ENCODE assay signal across 8 cellular contexts in genomic region chr15:67520976-67521769, GRCh38. TPM values are rescaled to one million over a fixed set of nuclear protein-coding genes. Genes with fewer than 3 reads are reported as not detected.
DNase-seq lines count a peak whose midpoint lies in the region; ATAC-seq and TF ChIP-seq lines count a peak whose summit lies in the region.

Gene C15orf61 (plus strand): TSS chr15:67521131. CDS start chr15:67521249, 118 bp downstream.

- H3K9me3 ChIP-seq in Karpas-422 (ENCODE audit: low read length) (no peaks in the 10 kb centered on the region), neuronal stem cell (replicated peaks in 1 of 2; ENCODE audit: control insufficient read depth in 2 of 2, insufficient read depth in 1 of 2, low read depth in 1 of 2, low read length in 2 of 2) (no peaks in the 10 kb centered on the region), subcutaneous abdominal adipose tissue (ENCODE audit: control insufficient read depth in 5 of 5, low read length in 5 of 5) (no peaks in the 10 kb centered on the region)

- H3K4me1 Mint-ChIP-seq in GM23338 = peaks cover 20% of the 10 kb centered on the region; the same call in 2 of the 3 replicates

- ATAC-seq in GM23338 = peak; percentile 88

- peak within 1 kb of the TSS; percentile 87 for H3K4me3 Mint-ChIP-seq in GM23338

- H3K4me2 ChIP-seq in GM23338 (peak within 1 kb of the TSS; percentile 91), Karpas-422 (ENCODE audit: low read depth, low read length, poor library complexity, severe bottlenecking) (peak within 1 kb of the TSS; percentile 90), neuronal stem cell (ENCODE audit: insufficient read depth, low read length, poor library complexity, severe bottlenecking) (peak within 1 kb of the TSS; percentile 89)

- DNase-seq in GDM1 (lab: John Stamatoyannopoulos, UW) (peak; percentile 80), GM23338 (ENCODE audit: low spot score) (peak; percentile 84), Karpas-422 (peak; percentile 95), SHP77 (lab: John Stamatoyannopoulos, UW) (peak; percentile 81 to 89), foreskin melanocyte (peak; percentile 62), neuronal stem cell (ENCODE audit: low spot score) (peak; percentile 75)
- DNase-seq in activated gamma-delta T cell treated with anti-CD3 and anti-CD28 coated beads, Interleukin-2, amount 50 U/mL, for 16 hours (ENCODE audit: low read depth) = peak; percentile 69

- H2BK12ac ChIP-seq in neuronal stem cell (ENCODE audit: low read length) = peak within 1 kb of the TSS; percentile 88

- peak within 1 kb of the TSS; percentile 77 for H3K14ac ChIP-seq in neuronal stem cell (ENCODE audit: low read length)

- peak within 1 kb of the TSS; percentile 64 for H4K91ac ChIP-seq in neuronal stem cell (ENCODE audit: low read depth, low read length, poor library complexity)

- H3K9ac ChIP-seq in Karpas-422 (ENCODE audit: low read length) = peak within 1 kb of the TSS; percentile 88
- H3K9ac ChIP-seq in neuronal stem cell (ENCODE audit: low read depth, low read length, poor library complexity) = peak within 1 kb of the TSS; percentile 95
- peak within 1 kb of the TSS; percentile 84 to 95 (median 93) for H3K9ac ChIP-seq in subcutaneous abdominal adipose tissue (ENCODE audit: low read length in 5 of 5)

- no peaks in the 10 kb centered on the region for H3K36me3 Mint-ChIP-seq in GM23338 (ENCODE audit: low read depth)

- H3K27me3 Mint-ChIP-seq in GM23338 (ENCODE audit: insufficient read depth, low read depth, poor library complexity) = peaks cover 9% of the 10 kb centered on the region

- H3K9me2 ChIP-seq in GM23338 (ENCODE audit: insufficient read depth) = no peaks in the 10 kb centered on the region
- H3K9me2 ChIP-seq in Karpas-422 (replicated peaks; ENCODE audit: insufficient read depth, low read length) = no peaks in the 10 kb centered on the region

- peaks cover 22% of the 10 kb centered on the region for H3K4me1 ChIP-seq in GM23338 (ENCODE audit: insufficient read depth)
- peaks cover 30% of the 10 kb centered on the region for H3K4me1 ChIP-seq in Karpas-422 (ENCODE audit: low read length)
- H3K4me1 ChIP-seq in neuronal stem cell (ENCODE audit: control insufficient read depth in 2 of 2, insufficient read depth in 1 of 2, low read depth in 1 of 2, low read length in 2 of 2) = peaks cover 0 to 13% of the 10 kb centered on the region in 2 donors
- H3K4me1 ChIP-seq in subcutaneous abdominal adipose tissue (ENCODE audit: control insufficient read depth in 5 of 5, insufficient read depth in 5 of 5, low read length in 5 of 5) = peaks cover 0 to 36% (median 28%) of the 10 kb centered on the region in 5 donors

- H2AFZ ChIP-seq in GM23338 (peak within 1 kb of the TSS; percentile 99), Karpas-422 (ENCODE audit: low read length) (peak within 1 kb of the TSS; percentile 82), neuronal stem cell (ENCODE audit: low read length) (peak within 1 kb of the TSS; percentile 97)

- peaks cover 6% of the 10 kb centered on the region for H4K20me1 ChIP-seq in GM23338 (replicated peaks; ENCODE audit: insufficient read depth)
- peaks cover 4% of the 10 kb centered on the region; the same call in 1 of the 2 replicates for H4K20me1 ChIP-seq in Karpas-422 (ENCODE audit: insufficient read depth, low read depth, low read length)

- no peak within 1 kb of the TSS for H3K27ac ChIP-seq in GM23338 (ENCODE audit: low read depth)
- peak within 1 kb of the TSS; percentile 60 for H3K27ac ChIP-seq in Karpas-422 (ENCODE audit: low read length)
- peak within 1 kb of the TSS; percentile 61 for H3K27ac ChIP-seq in neuronal stem cell (replicated peaks; ENCODE audit: low read length)
- peak within 1 kb of the TSS; percentile 99 for H3K27ac ChIP-seq in subcutaneous abdominal adipose tissue (ENCODE audit: low read depth, low read length)

- peaks cover 14% of the 10 kb centered on the region; the same call in 1 of the 2 replicates for H3F3A ChIP-seq in GM23338 (replicated peaks; ENCODE audit: low read depth)

- WGBS in neuronal stem cell (ENCODE audit: extremely low coverage in 2 of 2, insufficient read length in 2 of 2, insufficient replicate concordance in 1 of 2), 2 donors = no CpG with 5 or more reads among the region's 97 CpGs

- H3K36me3 ChIP-seq in GM23338 (ENCODE audit: insufficient read depth) = no peaks in the 10 kb centered on the region
- peaks cover under 1% of the 10 kb centered on the region for H3K36me3 ChIP-seq in Karpas-422 (ENCODE audit: insufficient read depth, low read length)
- no peaks in the 10 kb centered on the region for H3K36me3 ChIP-seq in neuronal stem cell (replicated peaks in 1 of 2; ENCODE audit: control insufficient read depth in 2 of 2, insufficient read depth in 2 of 2, low read length in 2 of 2)
- peaks cover 0 to 2% (median 0%) of the 10 kb centered on the region in 5 donors for H3K36me3 ChIP-seq in subcutaneous abdominal adipose tissue (ENCODE audit: control insufficient read depth in 5 of 5, insufficient read depth in 5 of 5, low read length in 5 of 5)

- H3K4me3 ChIP-seq in GM23338 = peak within 1 kb of the TSS; percentile 76
- H3K4me3 ChIP-seq in Karpas-422 (ENCODE audit: low read length) = peak within 1 kb of the TSS; percentile 78
- peak within 1 kb of the TSS; percentile 82 for H3K4me3 ChIP-seq in neuronal stem cell (ENCODE audit: low read length in 2 of 2)
- peak within 1 kb of the TSS; percentile 83 to 98 (median 92) for H3K4me3 ChIP-seq in subcutaneous abdominal adipose tissue (ENCODE audit: low read depth in 1 of 5, low read length in 5 of 5)

- peaks cover 8% of the 10 kb centered on the region for H3K79me2 ChIP-seq in GM23338 (replicated peaks; ENCODE audit: insufficient read depth)
- peaks cover 46% of the 10 kb centered on the region for H3K79me2 ChIP-seq in Karpas-422 (ENCODE audit: low read length)

- peak within 1 kb of the TSS; percentile 52 for H2AK5ac ChIP-seq in neuronal stem cell (ENCODE audit: low read depth, low read length)

- H3K79me1 ChIP-seq in neuronal stem cell (ENCODE audit: low read depth, low read length) = peaks cover 3% of the 10 kb centered on the region

- H4K8ac ChIP-seq in neuronal stem cell (ENCODE audit: low read depth, low read length) = peak within 1 kb of the TSS; percentile 94

- H2BK120ac ChIP-seq in neuronal stem cell (ENCODE audit: low read depth, low read length) = peak within 1 kb of the TSS; percentile 89

- H3K27me3 ChIP-seq in GM23338 (ENCODE audit: insufficient read depth) (peaks cover 30% of the 10 kb centered on the region), Karpas-422 (ENCODE audit: low read length) (no peaks in the 10 kb centered on the region), neuronal stem cell (ENCODE audit: control insufficient read depth in 3 of 3, insufficient read depth in 3 of 3, low read depth in 1 of 3, low read length in 3 of 3) (no peaks in the 10 kb centered on the region), subcutaneous abdominal adipose tissue (ENCODE audit: control insufficient read depth in 5 of 5, insufficient read depth in 4 of 5, low read length in 5 of 5) (no peaks in the 10 kb centered on the region)

- H3K23ac ChIP-seq in neuronal stem cell (ENCODE audit: low read depth, low read length, poor library complexity) = peak within 1 kb of the TSS; percentile 99

- peak within 1 kb of the TSS; percentile 99 for H3K18ac ChIP-seq in neuronal stem cell (ENCODE audit: low read length)

- H3K9me3 Mint-ChIP-seq in GM23338 = no peaks in the 10 kb centered on the region

- H3K4ac ChIP-seq in neuronal stem cell (ENCODE audit: low read length) = peak within 1 kb of the TSS; percentile 97

- peak within 1 kb of the TSS; percentile 87 for H2BK5ac ChIP-seq in neuronal stem cell (ENCODE audit: low read length)

- peak in 1 of 2 experiments; percentile 31; a peak in 1 of 4 replicates for TF ChIP-seq CTCF in GM23338 (conservative IDR thresholded peaks at IDR 0.05; ENCODE audit: low read depth in 2 of 2)

- H3K27ac Mint-ChIP-seq in GM23338 = no peak within 1 kb of the TSS

- H2BK15ac ChIP-seq in neuronal stem cell (ENCODE audit: low read length) = peak within 1 kb of the TSS; percentile 100

RNA-seq across cellular contexts. Expression of gene C15orf61, which starts in this region (rescaled TPM):
- 1.8 and 2.8 TPM in 2 replicates for total RNA-seq in GM23338 (2014; rRNA removed; shearing (Covaris generic))
- 5.9 and 7.8 TPM in 2 replicates for polyA plus RNA-seq in GM23338 (2016; fragmentation: Nextera tagmentation; extraction: Ambion mirVana)
- total RNA-seq in Karpas-422 (2014; rRNA removed; shearing (Covaris generic); ENCODE audit: low replicate concordance) = 13.3 and 19.7 TPM in 2 replicates
- polyA plus RNA-seq in neuronal stem cell (2013, experiment 1 of 2) = 3.8 TPM
- 3.9 TPM for polyA plus RNA-seq in neuronal stem cell (2013, experiment 2 of 2)
